9 cellular contexts compared by ENCODE assay signal in the genomic region with DNA sequence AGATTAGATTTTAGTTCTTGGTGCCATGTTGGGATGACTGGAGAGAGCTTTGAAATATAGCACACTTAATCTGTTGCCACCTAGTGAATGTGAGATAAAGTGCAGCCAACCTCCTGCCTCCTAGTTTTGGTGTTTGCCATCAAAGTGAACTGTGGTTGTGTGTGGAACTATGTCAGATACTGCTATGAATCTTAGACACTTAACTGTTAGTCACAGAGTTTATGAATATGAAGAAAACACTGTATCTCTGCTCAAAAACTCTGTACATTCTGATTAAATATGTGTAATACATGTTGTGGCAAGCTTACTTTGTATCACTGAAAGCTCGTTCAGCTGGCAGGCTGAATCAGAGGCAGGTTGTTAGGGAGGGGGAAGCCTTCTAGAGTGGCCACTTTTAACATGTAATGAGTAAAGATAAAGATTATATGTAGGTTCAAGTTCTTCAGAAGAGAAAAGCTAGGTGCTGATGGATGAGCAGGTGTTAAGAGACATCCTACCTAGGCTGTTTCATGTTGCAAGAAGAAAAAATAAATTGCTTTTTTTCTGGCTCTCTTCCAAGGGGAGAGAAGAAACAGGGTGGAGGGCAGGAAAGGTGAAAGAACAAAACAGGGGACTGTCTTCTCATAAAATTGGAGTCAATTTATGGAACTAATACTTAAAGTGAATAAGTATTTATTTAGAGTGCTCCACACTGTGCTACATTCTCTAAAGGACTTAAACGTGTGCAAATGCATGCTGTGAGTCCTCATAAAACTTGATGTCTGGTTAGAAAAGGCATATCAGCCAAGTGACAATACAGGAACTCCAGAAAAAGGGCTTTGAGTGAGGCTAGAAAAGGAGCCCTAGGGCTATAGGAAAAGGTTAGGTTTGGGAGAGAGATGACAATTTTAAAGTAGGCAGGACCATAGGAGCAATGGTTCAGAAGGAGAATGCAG. TPM values are rescaled to one million over a fixed set of nuclear protein-coding genes. Genes with fewer than 3 reads are reported as not detected.
DNase-seq lines count a peak whose midpoint lies in the region; ATAC-seq and TF ChIP-seq lines count a peak whose summit lies in the region.
"Had no signal": no experiment of that assay in that cellular context is flagged by ENCODE, and none has a peak within 500 bp of the region (broad histone marks: within the 10 kb centered on the region; RNA-seq: fewer than 3 reads in every experiment).

No MANE protein-coding gene starts in this region.

- WGBS in mammary epithelial cell (ENCODE audit: low coverage, missing lambda C conversion rate), result 50% methylated on average over 2 of the region's 2 CpGs

- no peaks in the 10 kb centered on the region for H3K36me3 ChIP-seq in mammary epithelial cell (ENCODE audit: insufficient read depth, low read length)

- intact Hi-C loops in mammary epithelial cell (cut with micrococcal nuclease), result loop anchor here (1.0 to 5.0 kb wide), 6 partner anchors 14 to 275 kb away; a partner anchor contains a TSS

- H3K27ac ChIP-seq in mammary epithelial cell (ENCODE audit: insufficient read depth, low read depth, low read length) (no peak overlapping the region), substantia nigra (ENCODE audit: low read depth, low read length, poor library complexity, severe bottlenecking) (no peak overlapping the region)

- H3K4me1 Mint-ChIP-seq in activated T-cell treated with anti-CD3 and anti-CD28 coated beads, Interleukin-2, amount 50 U/mL, for 72 hours (ENCODE audit: low read depth), result peaks cover 7% of the 10 kb centered on the region
- H3K4me1 Mint-ChIP-seq in nephron, result peaks cover 17% of the 10 kb centered on the region
- H3K4me1 Mint-ChIP-seq: activated naive CD4-positive, alpha-beta T cell treated with anti-CD3 and anti-CD28 coated beads, Interleukin-2, amount 50 U/mL, for 24 hours had no signal

- CTCF ChIA-PET in mammary epithelial cell (lab: Charles Lee; ENCODE audit: low non-redundant PET), result interaction anchor here (0.6 to 0.8 kb wide), 2 partner anchors 44 to 77 kb away, joined by 4 to 5 read pairs; no protein-coding TSS in a partner anchor

- no peak overlapping the region for H3K4me3 ChIP-seq in mammary epithelial cell (replicated peaks in 1 of 3; ENCODE audit: insufficient read depth in 1 of 3, low read depth in 2 of 3, low read length in 3 of 3)

- in situ Hi-C loops in mammary epithelial cell (cut with MboI; ENCODE audit: low sequenced_read_pairs in 2 of 2), result no loop called here

- DNase-seq in activated T-cell treated with anti-CD3 and anti-CD28 coated beads, Interleukin-2, amount 50 U/mL, for 72 hours, result peak; percentile 15 to 20
- DNase-seq in activated T-cell treated with anti-CD3 and anti-CD28 coated beads for 4 hours (no peak), NCI-H1694 (lab: John Stamatoyannopoulos, UW) (peak; percentile 54), mammary epithelial cell (peak; percentile 90), HPDE6-E6E7 (ENCODE audit: extremely low spot score) (no peak), substantia nigra (lab: John Stamatoyannopoulos, UW) (no peak)

- ATAC-seq in activated T-cell treated with anti-CD3 and anti-CD28 coated beads, Interleukin-2, amount 50 U/mL, for 72 hours (replicated peaks in 1 of 2), result peak; percentile 93 to 94
- ATAC-seq in HG03097 (IDR thresholded peaks at IDR 0.05; ENCODE audit: low FRiP score, unreplicated experiment), result no peak

- no peaks in the 10 kb centered on the region for H3K27me3 ChIP-seq in mammary epithelial cell (ENCODE audit: insufficient read depth, low read length)

- peak overlapping the region; percentile 39 for H3K4me2 ChIP-seq in mammary epithelial cell (ENCODE audit: insufficient read depth, low read depth, low read length)

- H3K4me3 Mint-ChIP-seq in activated T-cell treated with anti-CD3 and anti-CD28 coated beads, Interleukin-2, amount 50 U/mL, for 72 hours, result no peak overlapping the region
- H3K4me3 Mint-ChIP-seq in nephron, result no peak overlapping the region
- H3K4me3 Mint-ChIP-seq: activated naive CD4-positive, alpha-beta T cell treated with anti-CD3 and anti-CD28 coated beads, Interleukin-2, amount 50 U/mL, for 24 hours had no signal

- peaks cover 38% of the 10 kb centered on the region for H3K4me1 ChIP-seq in mammary epithelial cell (ENCODE audit: insufficient read depth, low read length)

- dilution Hi-C loops in mammary epithelial cell (cut with HindIII; ENCODE audit: low sequenced_read_pairs), result no loop called here

- no peak overlapping the region for H3K27ac Mint-ChIP-seq in activated T-cell treated with anti-CD3 and anti-CD28 coated beads, Interleukin-2, amount 50 U/mL, for 72 hours
- H3K27ac Mint-ChIP-seq in nephron, result peak overlapping the region; percentile 1 to 77 (median 10)
- H3K27ac Mint-ChIP-seq: activated naive CD4-positive, alpha-beta T cell treated with anti-CD3 and anti-CD28 coated beads, Interleukin-2, amount 50 U/mL, for 24 hours had no signal

- H3K9me3 ChIP-seq in mammary epithelial cell (replicated peaks; ENCODE audit: insufficient read depth, low read length), result no peaks in the 10 kb centered on the region

- H3K9me3 Mint-ChIP-seq in activated T-cell treated with anti-CD3 and anti-CD28 coated beads, Interleukin-2, amount 50 U/mL, for 72 hours, result no peaks in the 10 kb centered on the region
- no peaks in the 10 kb centered on the region for H3K9me3 Mint-ChIP-seq in nephron
- H3K9me3 Mint-ChIP-seq: activated naive CD4-positive, alpha-beta T cell treated with anti-CD3 and anti-CD28 coated beads, Interleukin-2, amount 50 U/mL, for 24 hours had no signal

- H2AFZ ChIP-seq in mammary epithelial cell (ENCODE audit: low read depth, low read length), result no peak overlapping the region

- peak; percentile 68 to 71 for TF ChIP-seq CTCF in mammary epithelial cell (conservative IDR thresholded peaks at IDR 0.05 in 1 of 2, IDR thresholded peaks at IDR 0.05 in 1 of 2; ENCODE audit: extremely low read depth in 1 of 2, insufficient read depth in 1 of 2, low read depth in 1 of 2, low read length in 2 of 2)
- TF ChIP-seq CTCF in nephron (IDR thresholded peaks at IDR 0.05; ENCODE audit: unreplicated experiment in 3 of 3), result peak; percentile 39 to 47 (median 41)

- no peak overlapping the region for H3K9ac ChIP-seq in mammary epithelial cell (ENCODE audit: insufficient read depth, low read length)

- H3K36me3 Mint-ChIP-seq in activated T-cell treated with anti-CD3 and anti-CD28 coated beads, Interleukin-2, amount 50 U/mL, for 72 hours (ENCODE audit: insufficient read depth in 2 of 2), result no peaks in the 10 kb centered on the region
- H3K36me3 Mint-ChIP-seq in nephron (ENCODE audit: low read depth), result no peaks in the 10 kb centered on the region
- H3K36me3 Mint-ChIP-seq: activated naive CD4-positive, alpha-beta T cell treated with anti-CD3 and anti-CD28 coated beads, Interleukin-2, amount 50 U/mL, for 24 hours had no signal

- no peaks in the 10 kb centered on the region for H3K79me2 ChIP-seq in mammary epithelial cell (ENCODE audit: insufficient read depth, low read length)

- no TSS peak for BruUV-seq in mammary epithelial cell (replicated peaks; lab: Mats Ljungman, UMichigan)

- no peaks in the 10 kb centered on the region for H4K20me1 ChIP-seq in mammary epithelial cell (ENCODE audit: insufficient read depth, low read length)

- H3K27me3 Mint-ChIP-seq in activated T-cell treated with anti-CD3 and anti-CD28 coated beads, Interleukin-2, amount 50 U/mL, for 72 hours (ENCODE audit: low read depth), result peaks cover 29% of the 10 kb centered on the region
- H3K27me3 Mint-ChIP-seq in nephron (ENCODE audit: low read depth), result peaks cover 5% of the 10 kb centered on the region

RNA-seq across cellular contexts. Expression of a gene that starts 14.1 kb away (rescaled TPM):
- under 1 TPM in 1 of 2 donors, not detected in 1; 0.10 TPM for total RNA-seq in activated T-cell treated with anti-CD3 and anti-CD28 coated beads, Interleukin-2, amount 50 U/mL, for 72 hours
- 100 to 1,000 TPM; 219 to 285 TPM for total RNA-seq in mammary epithelial cell
- 76.2 TPM for polyA plus RNA-seq in mammary epithelial cell
- polyA minus RNA-seq in mammary epithelial cell, result 447 TPM

Comparison
In these comparisons a context has a peak if more than half of its experiments do, and no peak if none do; other contexts are left out.
1. DNase-seq: peak in activated T-cell treated with anti-CD3 and anti-CD28 coated beads, Interleukin-2, amount 50 U/mL, for 72 hours (2 of 2), NCI-H1694 (single experiment) and mammary epithelial cell (single experiment); none in activated T-cell treated with anti-CD3 and anti-CD28 coated beads for 4 hours (single experiment), HPDE6-E6E7 (single experiment) and substantia nigra (0 of 49).
2. RNA of a gene that starts 14.1 kb away (total RNA-seq): 219 to 285 TPM in mammary epithelial cell; 0.10 TPM in activated T-cell treated with anti-CD3 and anti-CD28 coated beads, Interleukin-2, amount 50 U/mL, for 72 hours; every median in the first group is over 100 times any median in the second.